Comparison of ENCODE assay signal across 1 cellular context in genomic region chr11:576791-577610, GRCh38.
A peak's percentile ranks its signal among the peaks of the same experiment; 100 is the strongest.
TF ChIP-seq lines count a peak whose summit lies in the region.

No MANE protein-coding gene starts in this region.

TF ChIP-seq in HepG2, 621 proteins besides CTCF, POLR2A, EP300 and RAD21 (continues in another document):
- TF ChIP-seq NCOR1 (IDR thresholded peaks at IDR 0.05; ENCODE audit: borderline replicate concordance, low read length) (no peak), ZSCAN21 (CRISPR knock-in tag; IDR thresholded peaks at IDR 0.05; ENCODE audit: borderline replicate concordance) (no peak), NRL (CRISPR knock-in tag; IDR thresholded peaks at IDR 0.05; ENCODE audit: borderline replicate concordance) (peak; percentile 66), ZFP62 (CRISPR knock-in tag; IDR thresholded peaks at IDR 0.05) (no peak), TFAP4 (IDR thresholded peaks at IDR 0.05; ENCODE audit: borderline replicate concordance, low read depth) (0 out of 2 replicates have a peak, but pooled peaks have one; percentile 15), MTERF4 (CRISPR knock-in tag; IDR thresholded peaks at IDR 0.05) (0 out of 2 replicates have a peak, but pooled peaks have one; percentile 40), RBFOX2 (IDR thresholded peaks at IDR 0.05; ENCODE audit: low read depth, low read length) (peak; percentile 45), MAX (IDR thresholded peaks at IDR 0.05) (0 out of 2 replicates have a peak, but pooled peaks have one; percentile 4), STAT5B (CRISPR knock-in tag; IDR thresholded peaks at IDR 0.05) (no peak), ZNF777 (CRISPR knock-in tag; IDR thresholded peaks at IDR 0.05) (no peak), ZBTB42 (CRISPR knock-in tag; IDR thresholded peaks at IDR 0.05) (0 out of 2 replicates have a peak, but pooled peaks have one; percentile 24), ZNF18 (CRISPR knock-in tag; IDR thresholded peaks at IDR 0.05; ENCODE audit: insufficient replicate concordance) (no peak), KDM5B (CRISPR knock-in tag; IDR thresholded peaks at IDR 0.05; ENCODE audit: borderline replicate concordance) (peak; percentile 12; the same call in 1 of the 2 replicates), REPIN1 (CRISPR knock-in tag; IDR thresholded peaks at IDR 0.05; ENCODE audit: borderline replicate concordance, low read depth) (no peak), AGO2 (optimal IDR thresholded peaks at IDR 0.05; ENCODE audit: low read depth, low read length) (peak; percentile 65), FOXO4 (CRISPR knock-in tag; conservative IDR thresholded peaks at IDR 0.05) (0 out of 2 replicates have a peak, but pooled peaks have one; percentile 66), CHD4 (IDR thresholded peaks at IDR 0.05; ENCODE audit: borderline replicate concordance, low read length) (no peak), UBTF (CRISPR knock-in tag; IDR thresholded peaks at IDR 0.05) (0 out of 2 replicates have a peak, but pooled peaks have one; percentile 12), NR3C1 (CRISPR knock-in tag; IDR thresholded peaks at IDR 0.05) (no peak), MEIS2 (CRISPR knock-in tag; IDR thresholded peaks at IDR 0.05) (0 out of 2 replicates have a peak, but pooled peaks have one; percentile 4), RARA (CRISPR knock-in tag; IDR thresholded peaks at IDR 0.05) (peak; percentile 10; the same call in 1 of the 2 replicates), ZBTB1 (CRISPR knock-in tag; IDR thresholded peaks at IDR 0.05; ENCODE audit: borderline replicate concordance) (no peak), ZBTB40 (IDR thresholded peaks at IDR 0.05) (no peak), ZBTB40 (CRISPR knock-in tag; IDR thresholded peaks at IDR 0.05) (peak; percentile 43; the same call in 1 of the 2 replicates), ETV6 (CRISPR knock-in tag; conservative IDR thresholded peaks at IDR 0.05) (no peak), ZNF512 (CRISPR knock-in tag; IDR thresholded peaks at IDR 0.05) (no peak), ZC3H13 (CRISPR knock-in tag; IDR thresholded peaks at IDR 0.05) (no peak), PRDM10 (CRISPR knock-in tag; IDR thresholded peaks at IDR 0.05; ENCODE audit: low read depth) (0 out of 2 replicates have a peak, but pooled peaks have one; percentile 22), ZNF709 (CRISPR knock-in tag; IDR thresholded peaks at IDR 0.05) (no peak), PHF20 (CRISPR knock-in tag; IDR thresholded peaks at IDR 0.05) (0 out of 2 replicates have a peak, but pooled peaks have one; percentile 5), TBX2 (CRISPR knock-in tag; IDR thresholded peaks at IDR 0.05; ENCODE audit: borderline replicate concordance) (no peak), RBM39 (IDR thresholded peaks at IDR 0.05; ENCODE audit: low read depth, low read length, poor library complexity, severe bottlenecking) (peak; percentile 68), SAP130 (CRISPR knock-in tag; IDR thresholded peaks at IDR 0.05; ENCODE audit: low read depth) (peak; percentile 59)
